In genomic region chr2:221330436-221330835, GRCh38 we compare ENCODE assay signal across 25 cellular contexts.
A peak's percentile ranks its signal among the peaks of the same experiment; 100 is the strongest.
DNase-seq lines count a peak whose midpoint lies in the region; ATAC-seq, FAIRE-seq and TF ChIP-seq lines count a peak whose summit lies in the region.
"Had no signal": no experiment of that assay in that cellular context is flagged by ENCODE, and none has a peak within 500 bp of the region (broad histone marks: within the 10 kb centered on the region; RNA-seq: fewer than 3 reads in every experiment).

No MANE protein-coding gene starts in this region.

- H3K27ac Mint-ChIP-seq in astrocyte (ENCODE audit: unreplicated experiment), result no peak overlapping the region
- no peak overlapping the region for H3K27ac Mint-ChIP-seq in activated T-cell treated with anti-CD3 and anti-CD28 coated beads, Interleukin-2, amount 50 U/mL, for 72 hours
- H3K27ac Mint-ChIP-seq in HFFc6, result no peak overlapping the region
- H3K27ac Mint-ChIP-seq: B cell; CD4-positive, alpha-beta T cell; CD8-positive, alpha-beta T cell had no signal

- H3K4me2 ChIP-seq in astrocyte (ENCODE audit: low read length), result no peak overlapping the region
- H3K4me2 ChIP-seq: BLaER1 treated with 17β-estradiol and CSF1 and Interleukin-3, amounts not matched to agents 10 nM and 100 nM had no signal

- peak; percentile 33 for DNase-seq in EH (ENCODE audit: low read depth)
- DNase-seq in astrocyte (ENCODE audit: low read depth), result no peak
- peak; percentile 22 for DNase-seq in fibroblast of peridontal ligament (ENCODE audit: extremely low read depth)
- DNase-seq in activated T-cell treated with anti-CD3 and anti-CD28 coated beads, Interleukin-2, amount 50 U/mL, for 72 hours, result no peak
- no peak for DNase-seq in HFFc6
- no peak for DNase-seq in DMS153 treated with DMSO at 0.1 percent for 48 hours (lab: John Stamatoyannopoulos, UW; ENCODE audit: unreplicated experiment)
- DNase-seq: 8988T; ACHN; AML-193; Caco-2; Calu3; CD4-positive, alpha-beta T cell; CD8-positive, alpha-beta T cell; DMS53; DMS79; DND-41; GF-D8 had no signal

- no peak overlapping the region for H2AFZ ChIP-seq in astrocyte (ENCODE audit: low read depth, low read length)

- H3K36me3 ChIP-seq in astrocyte (ENCODE audit: insufficient read depth, low read length), result no peaks in the 10 kb centered on the region
- H3K36me3 ChIP-seq: BLaER1 treated with 17β-estradiol and CSF1 and Interleukin-3, amounts not matched to agents 10 nM and 100 nM had no signal

- no peaks in the 10 kb centered on the region for H3K4me1 Mint-ChIP-seq in astrocyte (ENCODE audit: low read depth, unreplicated experiment)
- no peaks in the 10 kb centered on the region for H3K4me1 Mint-ChIP-seq in activated T-cell treated with anti-CD3 and anti-CD28 coated beads, Interleukin-2, amount 50 U/mL, for 72 hours (ENCODE audit: low read depth)
- no peaks in the 10 kb centered on the region; the same call in 1 of the 2 replicates for H3K4me1 Mint-ChIP-seq in HFFc6 (ENCODE audit: low read depth)
- H3K4me1 Mint-ChIP-seq: B cell had no signal

- H3K27me3 Mint-ChIP-seq in astrocyte (ENCODE audit: low read depth, unreplicated experiment) (peaks cover 3% of the 10 kb centered on the region), HFFc6 (ENCODE audit: insufficient read depth) (no peaks in the 10 kb centered on the region; the same call in 1 of the 2 replicates)
- no peaks in the 10 kb centered on the region for H3K27me3 Mint-ChIP-seq in activated T-cell treated with anti-CD3 and anti-CD28 coated beads, Interleukin-2, amount 50 U/mL, for 72 hours (ENCODE audit: low read depth)

- H3K9ac ChIP-seq in astrocyte (ENCODE audit: low read length), result no peak overlapping the region
- H3K9ac ChIP-seq: BLaER1 treated with 17β-estradiol and CSF1 and Interleukin-3, amounts not matched to agents 10 nM and 100 nM had no signal

- H3K4me3 ChIP-seq in astrocyte (ENCODE audit: insufficient read depth, low read depth, low read length), result no peak overlapping the region
- H3K4me3 ChIP-seq: BLaER1 treated with 17β-estradiol and CSF1 and Interleukin-3, amounts not matched to agents 10 nM and 100 nM had no signal

- H3K4me3 Mint-ChIP-seq in astrocyte (ENCODE audit: unreplicated experiment), result no peak overlapping the region
- H3K4me3 Mint-ChIP-seq in activated T-cell treated with anti-CD3 and anti-CD28 coated beads, Interleukin-2, amount 50 U/mL, for 72 hours, result no peak overlapping the region
- H3K4me3 Mint-ChIP-seq in HFFc6, result no peak overlapping the region
- H3K4me3 Mint-ChIP-seq: B cell; CD4-positive, alpha-beta T cell; CD8-positive, alpha-beta T cell had no signal

- no peaks in the 10 kb centered on the region for H4K20me1 ChIP-seq in astrocyte (ENCODE audit: insufficient read depth, low read length)
- H4K20me1 ChIP-seq: BLaER1 treated with 17β-estradiol and CSF1 and Interleukin-3, amounts not matched to agents 10 nM and 100 nM had no signal

- H3K79me2 ChIP-seq in astrocyte (ENCODE audit: insufficient read depth, low read length), result no peaks in the 10 kb centered on the region

- H3K9me3 Mint-ChIP-seq in astrocyte (ENCODE audit: unreplicated experiment), result peaks cover 3% of the 10 kb centered on the region
- peaks cover 2% of the 10 kb centered on the region in 2 donors for H3K9me3 Mint-ChIP-seq in activated T-cell treated with anti-CD3 and anti-CD28 coated beads, Interleukin-2, amount 50 U/mL, for 72 hours
- no peaks in the 10 kb centered on the region for H3K9me3 Mint-ChIP-seq in HFFc6

- no peaks in the 10 kb centered on the region for H3K4me1 ChIP-seq in astrocyte (ENCODE audit: insufficient read depth, low read length)
- H3K4me1 ChIP-seq: BLaER1 treated with 17β-estradiol and CSF1 and Interleukin-3, amounts not matched to agents 10 nM and 100 nM; Caco-2 had no signal

- H3K9me3 ChIP-seq in astrocyte (ENCODE audit: insufficient read depth, low read depth, low read length), result no peaks in the 10 kb centered on the region

- H3K27ac ChIP-seq in astrocyte (ENCODE audit: low read depth, low read length), result no peak overlapping the region
- H3K27ac ChIP-seq: BLaER1 treated with 17β-estradiol and CSF1 and Interleukin-3, amounts not matched to agents 10 nM and 100 nM; C4-2B had no signal

- TF ChIP-seq CTCF in astrocyte (IDR thresholded peaks at IDR 0.05; ENCODE audit: insufficient read depth, low read depth, low read length), result no peak
- TF ChIP-seq CTCF in HFFc6 (IDR thresholded peaks at IDR 0.05), result no peak

- no peaks in the 10 kb centered on the region for H3K27me3 ChIP-seq in astrocyte (ENCODE audit: insufficient read depth, low read length)
- H3K27me3 ChIP-seq: BLaER1 treated with 17β-estradiol and CSF1 and Interleukin-3, amounts not matched to agents 10 nM and 100 nM had no signal

- H3K36me3 Mint-ChIP-seq in astrocyte (ENCODE audit: low read depth, unreplicated experiment) (no peaks in the 10 kb centered on the region), HFFc6 (ENCODE audit: low read depth) (no peaks in the 10 kb centered on the region)
- H3K36me3 Mint-ChIP-seq in activated T-cell treated with anti-CD3 and anti-CD28 coated beads, Interleukin-2, amount 50 U/mL, for 72 hours (ENCODE audit: insufficient read depth in 2 of 2), result no peaks in the 10 kb centered on the region
- H3K36me3 Mint-ChIP-seq: CD8-positive, alpha-beta T cell had no signal

- peak; percentile 13 for FAIRE-seq in astrocyte (lab: Jason Lieb, UNC)
- FAIRE-seq: D721Med, G401.6, GM12891, GM19239 had no signal

- ATAC-seq in activated T-cell treated with anti-CD3 and anti-CD28 coated beads, Interleukin-2, amount 50 U/mL, for 72 hours (replicated peaks in 1 of 2), result no peak
- ATAC-seq in HG02981 (IDR thresholded peaks at IDR 0.05; ENCODE audit: unreplicated experiment), result no peak
- ATAC-seq: CD8-positive, alpha-beta T cell had no signal

Comparison
In these comparisons a context has a peak if more than half of its experiments do, and no peak if none do; other contexts are left out.
1. DNase-seq: peak in EH (single experiment) and fibroblast of peridontal ligament (single experiment); none in astrocyte (single experiment), activated T-cell treated with anti-CD3 and anti-CD28 coated beads, Interleukin-2, amount 50 U/mL, for 72 hours (0 of 2), HFFc6 (single experiment) and DMS153 treated with DMSO at 0.1 percent for 48 hours (single experiment).